Comparison of ENCODE assay signal across 16 cellular contexts in genomic region chr2:75808039-75808438, GRCh38.
"Had no signal": no experiment of that assay in that cellular context is flagged by ENCODE, and none has a peak within 500 bp of the region (broad histone marks: within the 10 kb centered on the region; RNA-seq: fewer than 3 reads in every experiment).

No MANE protein-coding gene starts in this region.

- H3K4me1 Mint-ChIP-seq: activated naive CD8-positive, alpha-beta T cell treated with anti-CD3 and anti-CD28 coated beads, Interleukin-2, amount 10 ng/mL, durations not matched to agents 7 days and 5 days; neural progenitor cell; stimulated activated effector memory CD8-positive, alpha-beta T cell treated with anti-CD3 and anti-CD28 coated beads, Interleukin-12 subunit alpha, Interleukin-12 subunit beta, amount 100 ng/mL, for 72 hours; T-cell had no signal

- ATAC-seq: activated T-cell treated with anti-CD3 and anti-CD28 coated beads, Interleukin-2, amount 50 U/mL, for 4 hours; heart right ventricle; left ventricle myocardium superior; stimulated activated effector memory CD8-positive, alpha-beta T cell treated with anti-CD3 and anti-CD28 coated beads, Interleukin-12 subunit alpha, Interleukin-12 subunit beta, amount 100 ng/mL, for 72 hours; T-cell had no signal

- H3K9me3 ChIP-seq: heart right ventricle, ovary, tibial nerve had no signal

- H3K4me3 Mint-ChIP-seq: activated CD4-positive, alpha-beta memory T cell treated with anti-CD3 and anti-CD28 coated beads for 36 hours; activated naive CD8-positive, alpha-beta T cell treated with anti-CD3 and anti-CD28 coated beads, Interleukin-2, amount 10 ng/mL, durations not matched to agents 7 days and 5 days; activated T-cell treated with anti-CD3 and anti-CD28 coated beads, Interleukin-2, amount 50 U/mL, for 4 hours; mesothelial cell of epicardium; neural progenitor cell; stimulated activated effector memory CD8-positive, alpha-beta T cell treated with anti-CD3 and anti-CD28 coated beads, Interleukin-12 subunit alpha, Interleukin-12 subunit beta, amount 100 ng/mL, for 72 hours; T-cell had no signal

- DNase-seq: activated CD4-positive, alpha-beta memory T cell treated with anti-CD3 and anti-CD28 coated beads for 36 hours; activated gamma-delta T cell treated with Interleukin-2 at 50 U/mL for 16 hours; activated naive CD8-positive, alpha-beta T cell treated with anti-CD3 and anti-CD28 coated beads, Interleukin-2, amount 10 ng/mL, durations not matched to agents 7 days and 5 days; activated T-cell treated with anti-CD3 and anti-CD28 coated beads, Interleukin-2, amount 50 U/mL, for 4 hours; anterior cingulate cortex; heart right ventricle; islet precursor cell; left ventricle myocardium superior; ovary; T-cell; T1000 had no signal

- H3K36me3 Mint-ChIP-seq: activated CD4-positive, alpha-beta memory T cell treated with anti-CD3 and anti-CD28 coated beads for 36 hours; activated naive CD8-positive, alpha-beta T cell treated with anti-CD3 and anti-CD28 coated beads, Interleukin-2, amount 10 ng/mL, durations not matched to agents 7 days and 5 days; mesothelial cell of epicardium; neural progenitor cell; stimulated activated effector memory CD8-positive, alpha-beta T cell treated with anti-CD3 and anti-CD28 coated beads, Interleukin-12 subunit alpha, Interleukin-12 subunit beta, amount 100 ng/mL, for 72 hours; T-cell had no signal

- H3K36me3 ChIP-seq: heart right ventricle, neural progenitor cell, ovary, tibial nerve had no signal

- H2AFZ ChIP-seq: neural progenitor cell had no signal

- H3K27me3 Mint-ChIP-seq: activated CD4-positive, alpha-beta memory T cell treated with anti-CD3 and anti-CD28 coated beads for 36 hours; activated naive CD8-positive, alpha-beta T cell treated with anti-CD3 and anti-CD28 coated beads, Interleukin-2, amount 10 ng/mL, durations not matched to agents 7 days and 5 days had no signal

- H3K4me2 ChIP-seq: neural progenitor cell had no signal

- H3K27ac ChIP-seq: heart right ventricle, neural progenitor cell, ovary, tibial nerve, VCaP had no signal

- H3K4me1 ChIP-seq: heart right ventricle, neural progenitor cell, tibial nerve had no signal

- H3K4me3 ChIP-seq: heart right ventricle, neural progenitor cell, ovary, tibial nerve had no signal

- H3K27ac Mint-ChIP-seq: activated CD4-positive, alpha-beta memory T cell treated with anti-CD3 and anti-CD28 coated beads for 36 hours; activated naive CD8-positive, alpha-beta T cell treated with anti-CD3 and anti-CD28 coated beads, Interleukin-2, amount 10 ng/mL, durations not matched to agents 7 days and 5 days; mesothelial cell of epicardium; neural progenitor cell; stimulated activated effector memory CD8-positive, alpha-beta T cell treated with anti-CD3 and anti-CD28 coated beads, Interleukin-12 subunit alpha, Interleukin-12 subunit beta, amount 100 ng/mL, for 72 hours; T-cell had no signal

- H3K9ac ChIP-seq: neural progenitor cell had no signal

- H3K27me3 ChIP-seq: neural progenitor cell, ovary, tibial nerve had no signal

- H3K9me3 Mint-ChIP-seq: activated CD4-positive, alpha-beta memory T cell treated with anti-CD3 and anti-CD28 coated beads for 36 hours; activated naive CD8-positive, alpha-beta T cell treated with anti-CD3 and anti-CD28 coated beads, Interleukin-2, amount 10 ng/mL, durations not matched to agents 7 days and 5 days; activated T-cell treated with anti-CD3 and anti-CD28 coated beads, Interleukin-2, amount 50 U/mL, for 4 hours; mesothelial cell of epicardium; neural progenitor cell; stimulated activated effector memory CD8-positive, alpha-beta T cell treated with anti-CD3 and anti-CD28 coated beads, Interleukin-12 subunit alpha, Interleukin-12 subunit beta, amount 100 ng/mL, for 72 hours; T-cell had no signal
